In the genomic region with DNA sequence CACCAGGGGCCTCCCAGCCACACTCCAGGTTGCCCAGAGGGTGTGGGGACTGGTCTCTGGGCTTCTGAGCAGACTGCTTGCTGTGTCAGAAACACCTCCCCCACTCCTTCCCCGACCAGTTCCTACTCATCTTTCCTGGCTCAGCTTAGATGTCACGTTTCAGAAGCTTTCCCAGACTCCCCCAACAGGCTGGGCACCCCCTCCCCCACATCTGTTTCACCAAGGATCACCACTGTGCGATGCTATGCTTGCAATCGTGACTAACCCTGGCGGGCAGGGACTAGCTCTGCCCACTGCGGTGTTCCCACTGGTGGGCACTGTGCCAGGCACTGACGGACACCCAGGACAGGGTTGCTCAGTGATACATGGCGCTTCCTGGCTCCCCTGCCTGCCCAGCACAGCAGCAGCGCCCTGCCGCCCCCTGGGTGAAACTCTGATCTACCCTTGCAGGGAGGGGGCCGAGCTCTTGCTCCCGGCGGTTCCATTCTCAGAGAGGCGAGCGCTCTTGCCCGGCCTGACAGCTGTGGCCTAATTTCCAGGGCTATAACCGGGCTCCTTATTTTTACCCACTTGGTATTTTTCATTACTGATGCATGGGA, we compare ENCODE assay signal across 8 cellular contexts. TPM values are rescaled to one million over a fixed set of nuclear protein-coding genes. Genes with fewer than 3 reads are reported as not detected.
DNase-seq lines count a peak whose midpoint lies in the region; TF ChIP-seq lines count a peak whose summit lies in the region.

No MANE protein-coding gene starts in this region.

- H3K9me3 Mint-ChIP-seq in activated T-helper 1 cell treated with anti-CD3 and anti-CD28 coated beads, Interleukin-12 subunit alpha, Interleukin-12 subunit beta, Interleukin-2, Interleukin-4 antibody, amounts not matched to agents 30 ng/mL and 10 ng/mL and 1 ng/mL, durations not matched to agents 14 hours and 24 hours and 36 hours: no peaks in the 10 kb centered on the region

- DNase-seq in AG08395 (ENCODE audit: low spot score) (peak; percentile 95), NCI-H1092 (lab: John Stamatoyannopoulos, UW) (peak; percentile 74), choroid plexus epithelial cell (ENCODE audit: low read depth) (peak; percentile 88), mesenchymal stem cell (peak; percentile 91), CD1c-positive myeloid dendritic cell (ENCODE audit: extremely low spot score) (no peak)
- DNase-seq in activated CD4-positive, CD25-positive, alpha-beta regulatory T cell treated with anti-CD3 and anti-CD28 coated beads, Interleukin-2, amount 50 U/mL, for 72 hours: no peak
- DNase-seq in activated T-helper 1 cell treated with anti-CD3 and anti-CD28 coated beads, Interleukin-12 subunit alpha, Interleukin-12 subunit beta, Interleukin-2, Interleukin-4 antibody, amounts not matched to agents 30 ng/mL and 10 ng/mL and 1 ng/mL, durations not matched to agents 14 hours and 24 hours and 36 hours (ENCODE audit: low spot score): no peak
- no peak for DNase-seq in activated CD8-positive, alpha-beta memory T cell treated with anti-CD3 and anti-CD28 coated beads, Interleukin-2, amount 50 U/mL, for 48 hours

- H3K27ac Mint-ChIP-seq in activated T-helper 1 cell treated with anti-CD3 and anti-CD28 coated beads, Interleukin-12 subunit alpha, Interleukin-12 subunit beta, Interleukin-2, Interleukin-4 antibody, amounts not matched to agents 30 ng/mL and 10 ng/mL and 1 ng/mL, durations not matched to agents 14 hours and 24 hours and 36 hours: no peak overlapping the region

- peak overlapping the region in 1 of 2 experiments; percentile 88 for H3K14ac ChIP-seq in mesenchymal stem cell (ENCODE audit: low read length in 2 of 2)

- peak overlapping the region; percentile 95 for H4K91ac ChIP-seq in mesenchymal stem cell (ENCODE audit: low read length)

- peaks cover under 1% of the 10 kb centered on the region for H3K4me1 Mint-ChIP-seq in activated T-helper 1 cell treated with anti-CD3 and anti-CD28 coated beads, Interleukin-12 subunit alpha, Interleukin-12 subunit beta, Interleukin-2, Interleukin-4 antibody, amounts not matched to agents 30 ng/mL and 10 ng/mL and 1 ng/mL, durations not matched to agents 14 hours and 24 hours and 36 hours (ENCODE audit: low read depth)

- peak; percentile 13 for TF ChIP-seq CTCF in choroid plexus epithelial cell (conservative IDR thresholded peaks at IDR 0.05; ENCODE audit: low read depth, low read length)

- no peaks in the 10 kb centered on the region for H3K27me3 Mint-ChIP-seq in activated T-helper 1 cell treated with anti-CD3 and anti-CD28 coated beads, Interleukin-12 subunit alpha, Interleukin-12 subunit beta, Interleukin-2, Interleukin-4 antibody, amounts not matched to agents 30 ng/mL and 10 ng/mL and 1 ng/mL, durations not matched to agents 14 hours and 24 hours and 36 hours (ENCODE audit: insufficient read depth)

- H2BK120ac ChIP-seq in mesenchymal stem cell (ENCODE audit: low read depth, low read length): no peak overlapping the region

- WGBS in mesenchymal stem cell: 65% methylated on average over 16 of the region's 17 CpGs

- H3K9ac ChIP-seq in mesenchymal stem cell (ENCODE audit: low read length): peak overlapping the region; percentile 63

- peak overlapping the region; percentile 85 for H3K27ac ChIP-seq in mesenchymal stem cell (ENCODE audit: low read length, poor library complexity, severe bottlenecking)

- H2BK15ac ChIP-seq in mesenchymal stem cell (ENCODE audit: low read depth, poor library complexity, severe bottlenecking): peak overlapping the region; percentile 70

- peaks cover 10% of the 10 kb centered on the region for H3K79me1 ChIP-seq in mesenchymal stem cell (replicated peaks; ENCODE audit: low read length, poor library complexity, severe bottlenecking)

- H2AK5ac ChIP-seq in mesenchymal stem cell (ENCODE audit: low read length, severe bottlenecking): peak overlapping the region; percentile 84

- H3K23ac ChIP-seq in mesenchymal stem cell (ENCODE audit: low read length in 2 of 2): peak overlapping the region in 1 of 2 experiments; percentile 29

- peak overlapping the region; percentile 67 for H4K8ac ChIP-seq in mesenchymal stem cell (ENCODE audit: low read length)

- peak overlapping the region; percentile 83 for H2BK5ac ChIP-seq in mesenchymal stem cell (ENCODE audit: low read depth, low read length, poor library complexity, severe bottlenecking)

- peak overlapping the region; percentile 49 to 96 for H3K18ac ChIP-seq in mesenchymal stem cell (ENCODE audit: low read depth in 1 of 2, low read length in 2 of 2)

- peaks cover 24% of the 10 kb centered on the region for H3K4me1 ChIP-seq in mesenchymal stem cell (ENCODE audit: control insufficient read depth, insufficient read depth, low read depth, low read length)

- H3K9me3 ChIP-seq in mesenchymal stem cell (ENCODE audit: control insufficient read depth, low read length): no peaks in the 10 kb centered on the region

- H3K4me3 ChIP-seq in choroid plexus epithelial cell (ENCODE audit: low read depth, low read length) (peak overlapping the region; percentile 2), mesenchymal stem cell (ENCODE audit: insufficient read depth in 1 of 2, low read depth in 1 of 2, low read length in 2 of 2) (peak overlapping the region in 1 of 2 experiments; percentile 32)

- intact Hi-C loops in activated T-helper 1 cell treated with anti-CD3 and anti-CD28 coated beads, Interleukin-12 subunit alpha, Interleukin-12 subunit beta, Interleukin-2, Interleukin-4 antibody, amounts not matched to agents 30 ng/mL and 10 ng/mL and 1 ng/mL, durations not matched to agents 14 hours and 24 hours and 36 hours (cut with micrococcal nuclease): no loop called here

- H3K4me3 Mint-ChIP-seq in activated T-helper 1 cell treated with anti-CD3 and anti-CD28 coated beads, Interleukin-12 subunit alpha, Interleukin-12 subunit beta, Interleukin-2, Interleukin-4 antibody, amounts not matched to agents 30 ng/mL and 10 ng/mL and 1 ng/mL, durations not matched to agents 14 hours and 24 hours and 36 hours: no peak overlapping the region

- H3K36me3 ChIP-seq in mesenchymal stem cell (ENCODE audit: control insufficient read depth in 1 of 2, insufficient read depth in 2 of 2, low read depth in 1 of 2, low read length in 2 of 2): peaks cover 21 to 25% of the 10 kb centered on the region in 2 experiments

- peak overlapping the region; percentile 49 to 95 for H3K4ac ChIP-seq in mesenchymal stem cell (ENCODE audit: low read depth in 1 of 2, low read length in 2 of 2)

- H2AFZ ChIP-seq in mesenchymal stem cell (ENCODE audit: low read depth, low read length): peak overlapping the region; percentile 5

- H2BK12ac ChIP-seq in mesenchymal stem cell (ENCODE audit: low read length in 2 of 2): peak overlapping the region; percentile 94 to 99

- peaks cover 1% of the 10 kb centered on the region for H3K36me3 Mint-ChIP-seq in activated T-helper 1 cell treated with anti-CD3 and anti-CD28 coated beads, Interleukin-12 subunit alpha, Interleukin-12 subunit beta, Interleukin-2, Interleukin-4 antibody, amounts not matched to agents 30 ng/mL and 10 ng/mL and 1 ng/mL, durations not matched to agents 14 hours and 24 hours and 36 hours (ENCODE audit: low read depth)

- H3K27me3 ChIP-seq in mesenchymal stem cell (ENCODE audit: control insufficient read depth in 1 of 2, insufficient read depth in 1 of 2, low read length in 2 of 2): no peaks in the 10 kb centered on the region

- peak overlapping the region; percentile 14 for H3K4me2 ChIP-seq in mesenchymal stem cell (ENCODE audit: low read length, poor library complexity, severe bottlenecking)

RNA-seq across cellular contexts. Expression of a gene that starts 29.4 kb away (rescaled TPM):
- polyA plus RNA-seq in mesenchymal stem cell (2013, experiment 1 of 2): 105 TPM
- 103 TPM for polyA plus RNA-seq in mesenchymal stem cell (2013, experiment 2 of 2)
- total RNA-seq in activated T-helper 1 cell treated with anti-CD3 and anti-CD28 coated beads, Interleukin-12 subunit alpha, Interleukin-12 subunit beta, Interleukin-2, Interleukin-4 antibody, amounts not matched to agents 30 ng/mL and 10 ng/mL and 1 ng/mL, durations not matched to agents 14 hours and 24 hours and 36 hours: 2.0 and 3.5 TPM in 2 replicates

Comparison
In these comparisons a context has a peak if more than half of its experiments do, and no peak if none do; other contexts are left out.
1. DNase-seq: peak in AG08395 (single experiment), NCI-H1092 (single experiment), choroid plexus epithelial cell (single experiment) and mesenchymal stem cell (single experiment); none in activated CD4-positive, CD25-positive, alpha-beta regulatory T cell treated with anti-CD3 and anti-CD28 coated beads, Interleukin-2, amount 50 U/mL, for 72 hours (single experiment), activated T-helper 1 cell treated with anti-CD3 and anti-CD28 coated beads, Interleukin-12 subunit alpha, Interleukin-12 subunit beta, Interleukin-2, Interleukin-4 antibody, amounts not matched to agents 30 ng/mL and 10 ng/mL and 1 ng/mL, durations not matched to agents 14 hours and 24 hours and 36 hours (single experiment), CD1c-positive myeloid dendritic cell (single experiment) and activated CD8-positive, alpha-beta memory T cell treated with anti-CD3 and anti-CD28 coated beads, Interleukin-2, amount 50 U/mL, for 48 hours (single experiment).